In the genomic region with DNA sequence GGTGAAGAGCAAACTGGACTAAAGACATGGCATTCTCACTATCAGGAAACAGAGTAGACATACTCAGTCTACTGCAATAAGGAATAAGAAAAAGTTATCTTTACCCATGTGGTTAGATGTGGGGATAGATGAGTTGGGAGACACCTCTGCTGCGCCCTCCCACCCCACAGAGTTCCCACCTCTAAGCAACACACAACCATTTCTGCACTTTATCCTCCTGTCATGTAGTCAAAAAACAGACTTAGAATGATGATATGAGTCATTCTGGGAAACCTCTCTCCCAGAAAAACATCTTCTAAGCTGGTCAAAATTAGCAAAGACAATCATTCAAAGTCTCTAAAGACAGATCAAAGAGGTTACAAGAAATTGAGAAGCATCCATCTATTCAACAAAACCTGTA, we compare ENCODE assay signal across 21 cellular contexts.
DNase-seq lines count a peak whose midpoint lies in the region; ATAC-seq and TF ChIP-seq lines count a peak whose summit lies in the region.
"Had no signal": no experiment of that assay in that cellular context is flagged by ENCODE, and none has a peak within 500 bp of the region (broad histone marks: within the 10 kb centered on the region; RNA-seq: fewer than 3 reads in every experiment).

No MANE protein-coding gene starts in this region.

- no peak overlapping the region for H3K27ac ChIP-seq in esophagus squamous epithelium
- H3K27ac ChIP-seq: colonic mucosa, left ventricle myocardium inferior, parathyroid adenoma, right lobe of liver, thyroid gland had no signal

- no peak for TF ChIP-seq POLR2A in esophagus squamous epithelium (IDR thresholded peaks at IDR 0.05)

- WGBS in esophagus squamous epithelium, 2 donors = 81 to 100% methylated on average over 1 of the region's 1 CpG

- H3K36me3 ChIP-seq in esophagus squamous epithelium = peaks cover 0 to 95% (median 0%) of the 10 kb centered on the region in 3 donors

- H3K9me3 ChIP-seq in esophagus squamous epithelium = no peaks in the 10 kb centered on the region
- H3K9me3 ChIP-seq: colonic mucosa, right lobe of liver, thyroid gland had no signal

- H3K4me3 Mint-ChIP-seq in activated naive CD8-positive, alpha-beta T cell treated with anti-CD3 and anti-CD28 coated beads, Interleukin-2, amount 10 ng/mL, durations not matched to agents 7 days and 5 days = no peak overlapping the region
- H3K4me3 Mint-ChIP-seq in memory B cell = no peak overlapping the region
- H3K4me3 Mint-ChIP-seq: nephron had no signal

- TF ChIP-seq CTCF in esophagus squamous epithelium (IDR thresholded peaks at IDR 0.05) = no peak

- H3K27ac Mint-ChIP-seq in activated naive CD4-positive, alpha-beta T cell treated with anti-CD3 and anti-CD28 coated beads, Interleukin-2, amount 50 U/mL, for 72 hours = peak overlapping the region; percentile 61 to 82
- H3K27ac Mint-ChIP-seq in activated naive CD8-positive, alpha-beta T cell treated with anti-CD3 and anti-CD28 coated beads, Interleukin-2, amount 10 ng/mL, durations not matched to agents 7 days and 5 days = peak overlapping the region; percentile 31
- peak overlapping the region; percentile 9 for H3K27ac Mint-ChIP-seq in memory B cell
- H3K27ac Mint-ChIP-seq: nephron had no signal

- H3K36me3 Mint-ChIP-seq in activated naive CD4-positive, alpha-beta T cell treated with anti-CD3 and anti-CD28 coated beads, Interleukin-2, amount 50 U/mL, for 72 hours = peaks cover 11 to 31% of the 10 kb centered on the region in 2 donors
- peaks cover 47% of the 10 kb centered on the region for H3K36me3 Mint-ChIP-seq in activated naive CD8-positive, alpha-beta T cell treated with anti-CD3 and anti-CD28 coated beads, Interleukin-2, amount 10 ng/mL, durations not matched to agents 7 days and 5 days
- peaks cover 40% of the 10 kb centered on the region for H3K36me3 Mint-ChIP-seq in memory B cell

- H3K4me1 ChIP-seq in esophagus squamous epithelium = no peaks in the 10 kb centered on the region
- H3K4me1 ChIP-seq: colonic mucosa, left ventricle myocardium inferior, parathyroid adenoma, thyroid gland had no signal

- ATAC-seq in activated naive CD4-positive, alpha-beta T cell treated with anti-CD3 and anti-CD28 coated beads, Interleukin-2, amount 50 U/mL, for 72 hours = peak; percentile 43 to 86
- no peak for ATAC-seq in activated naive CD8-positive, alpha-beta T cell treated with anti-CD3 and anti-CD28 coated beads, Interleukin-2, amount 10 ng/mL, durations not matched to agents 7 days and 5 days (ENCODE audit: low read depth)
- no peak for ATAC-seq in memory B cell (ENCODE audit: low read depth)
- ATAC-seq in GM18519 (IDR thresholded peaks at IDR 0.05; ENCODE audit: low FRiP score, unreplicated experiment) = no peak
- no peak for ATAC-seq in GM21576 (IDR thresholded peaks at IDR 0.05; ENCODE audit: unreplicated experiment)
- ATAC-seq: esophagus mucosa; stimulated activated naive CD8-positive, alpha-beta T cell treated with anti-CD3 and anti-CD28 coated beads, Interleukin-15, Interleukin-2, amounts not matched to agents 100 U/mL and 50 U/mL, for 24 hours had no signal

- H3K27me3 ChIP-seq in esophagus squamous epithelium = no peaks in the 10 kb centered on the region
- H3K27me3 ChIP-seq: colonic mucosa, right lobe of liver, thyroid gland had no signal

- H3K27me3 Mint-ChIP-seq in activated naive CD8-positive, alpha-beta T cell treated with anti-CD3 and anti-CD28 coated beads, Interleukin-2, amount 10 ng/mL, durations not matched to agents 7 days and 5 days = no peaks in the 10 kb centered on the region
- H3K27me3 Mint-ChIP-seq in memory B cell = no peaks in the 10 kb centered on the region

- DNase-seq in activated naive CD4-positive, alpha-beta T cell treated with anti-CD3 and anti-CD28 coated beads, Interleukin-2, amount 50 U/mL, for 72 hours (ENCODE audit: low spot score in 2 of 2) = no peak
- DNase-seq in activated naive CD4-positive, alpha-beta T cell (lab: John Stamatoyannopoulos, UW) = no peak
- DNase-seq in activated naive CD8-positive, alpha-beta T cell treated with anti-CD3 and anti-CD28 coated beads, Interleukin-2, amount 10 ng/mL, durations not matched to agents 7 days and 5 days = no peak
- DNase-seq in memory B cell (ENCODE audit: low spot score in 2 of 2) = no peak
- DNase-seq in NCI-H524 treated with DMSO at 0.1 percent for 48 hours (lab: John Stamatoyannopoulos, UW) = no peak
- no peak for DNase-seq in esophagus squamous epithelium (lab: John Stamatoyannopoulos, UW)
- DNase-seq: activated CD4-positive, CD25-positive, alpha-beta regulatory T cell; colonic mucosa; left ventricle myocardium inferior; NCI-H1694; NCI-H2171; right lobe of liver; stimulated activated naive CD8-positive, alpha-beta T cell treated with anti-CD3 and anti-CD28 coated beads, Interleukin-15, Interleukin-2, amounts not matched to agents 100 U/mL and 50 U/mL, for 24 hours; thyroid gland had no signal

- H3K4me3 ChIP-seq in esophagus squamous epithelium = no peak overlapping the region
- H3K4me3 ChIP-seq: colonic mucosa, GM12878, left ventricle myocardium inferior, right lobe of liver, SK-N-MC, thyroid gland had no signal

- peaks cover 26% of the 10 kb centered on the region for H3K4me1 Mint-ChIP-seq in activated naive CD8-positive, alpha-beta T cell treated with anti-CD3 and anti-CD28 coated beads, Interleukin-2, amount 10 ng/mL, durations not matched to agents 7 days and 5 days
- peaks cover 2% of the 10 kb centered on the region for H3K4me1 Mint-ChIP-seq in memory B cell
- H3K4me1 Mint-ChIP-seq: nephron had no signal

- POLR2A ChIA-PET in activated naive CD8-positive, alpha-beta T cell treated with anti-CD3 and anti-CD28 coated beads, Interleukin-2, amount 10 ng/mL, durations not matched to agents 7 days and 5 days (lab: Charles Lee) = interaction anchor here (0.5 kb wide), 1 partner anchor 215 kb away, joined by 4 read pairs; no protein-coding TSS in a partner anchor

- intact Hi-C loops in esophagus squamous epithelium (cut with DNase I) = no loop called here

- H3K9me3 Mint-ChIP-seq in activated naive CD4-positive, alpha-beta T cell treated with anti-CD3 and anti-CD28 coated beads, Interleukin-2, amount 50 U/mL, for 72 hours = no peaks in the 10 kb centered on the region
- H3K9me3 Mint-ChIP-seq in activated naive CD8-positive, alpha-beta T cell treated with anti-CD3 and anti-CD28 coated beads, Interleukin-2, amount 10 ng/mL, durations not matched to agents 7 days and 5 days = no peaks in the 10 kb centered on the region
- peaks cover 2% of the 10 kb centered on the region for H3K9me3 Mint-ChIP-seq in memory B cell

Comparison
In these comparisons a context has a peak if more than half of its experiments do, and no peak if none do; other contexts are left out.
1. ATAC-seq: peak in activated naive CD4-positive, alpha-beta T cell treated with anti-CD3 and anti-CD28 coated beads, Interleukin-2, amount 50 U/mL, for 72 hours (2 of 2); none in activated naive CD8-positive, alpha-beta T cell treated with anti-CD3 and anti-CD28 coated beads, Interleukin-2, amount 10 ng/mL, durations not matched to agents 7 days and 5 days (single experiment), memory B cell (single experiment), GM18519 (single experiment) and GM21576 (single experiment).
2. H3K27ac Mint-ChIP-seq: peak in every context shown above with its lines; median percentile 72 in activated naive CD4-positive, alpha-beta T cell treated with anti-CD3 and anti-CD28 coated beads, Interleukin-2, amount 50 U/mL, for 72 hours; 31 in activated naive CD8-positive, alpha-beta T cell treated with anti-CD3 and anti-CD28 coated beads, Interleukin-2, amount 10 ng/mL, durations not matched to agents 7 days and 5 days; 9 in memory B cell.